ENCODE assay signal across 21 cellular contexts in the genomic region with DNA sequence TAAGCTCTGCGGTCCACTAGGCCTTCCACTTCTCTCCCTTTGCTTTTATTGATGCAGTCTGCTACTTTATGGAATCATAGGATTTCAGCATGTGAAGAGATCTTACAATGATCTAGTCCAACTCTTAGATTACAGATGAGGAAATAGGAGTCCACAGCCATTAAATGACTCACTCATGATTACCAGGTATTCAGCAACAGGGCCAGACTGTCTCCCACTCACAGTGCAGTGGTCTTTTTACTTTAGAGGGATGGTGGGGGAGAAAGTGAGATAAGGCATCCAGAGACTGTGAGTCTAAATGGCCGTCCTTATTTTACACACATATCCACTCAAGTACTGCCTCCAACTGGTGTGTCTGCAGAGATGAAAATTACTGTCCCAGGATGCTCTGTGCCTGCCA.
A peak's percentile ranks its signal among the peaks of the same experiment; 100 is the strongest.
DNase-seq lines count a peak whose midpoint lies in the region; ATAC-seq, FAIRE-seq and TF ChIP-seq lines count a peak whose summit lies in the region.
"Had no signal": no experiment of that assay in that cellular context is flagged by ENCODE, and none has a peak within 500 bp of the region (broad histone marks: within the 10 kb centered on the region; RNA-seq: fewer than 3 reads in every experiment).

No MANE protein-coding gene starts in this region.

- no peaks in the 10 kb centered on the region for H3K27me3 ChIP-seq in heart right ventricle

- in situ Hi-C loops in SK-MEL-5 (cut with HindIII; ENCODE audit: low pct_unique_long_range_greater_than_20kb, low sequenced_read_pairs), result no loop called here

- peak; percentile 60 for FAIRE-seq in HTR-8/SVneo (lab: Jason Lieb, UNC)
- FAIRE-seq: A549, G401.6, GM12878 had no signal

- H3K4me3 ChIP-seq in AG09309 (ENCODE audit: control insufficient read depth, low read depth, low read length) (no peak overlapping the region), fibroblast of the aortic adventitia (ENCODE audit: low read depth, low read length) (no peak overlapping the region), heart right ventricle (no peak overlapping the region)
- H3K4me3 ChIP-seq: A549, GM12878 had no signal

- intact Hi-C loops in heart right ventricle (cut with DNase I), result no loop called here

- DNase-seq in AG09309 (ENCODE audit: low read depth) (peak; percentile 4), HTR-8/SVneo (ENCODE audit: insufficient read length, low spot score) (no peak), SK-MEL-5 (ENCODE audit: low read depth, low spot score) (peak; percentile 6), fibroblast of the aortic adventitia (ENCODE audit: low read depth) (peak; percentile 18), T1000 (lab: John Stamatoyannopoulos, UW) (no peak), SIG-M5 treated with dmso at 0.1 percent for 504 hours (lab: John Stamatoyannopoulos, UW; ENCODE audit: unreplicated experiment) (no peak), heart right ventricle (no peak), NCI-H146 (lab: John Stamatoyannopoulos, UW) (no peak)
- DNase-seq: DND-41; HCEC 1CT; KG1; NCI-H1092 treated with DMSO at 0.1 percent for 48 hours; NCI-H1694; NCI-H345; NK-92 treated with Interleukin-12 subunit alpha and Interleukin-12 subunit beta, amount 100 ng/mL, for 24 hours; PC-3 had no signal

- H3K36me3 ChIP-seq in heart right ventricle, result peaks cover 0 to 3% (median 0%) of the 10 kb centered on the region in 9 donors

- no peak overlapping the region for H3K27ac ChIP-seq in heart right ventricle
- H3K27ac ChIP-seq: A549, C4-2B had no signal

- H3K4me1 ChIP-seq in heart right ventricle, result peaks cover 0 to 10% (median 0%) of the 10 kb centered on the region in 9 donors
- H3K4me1 ChIP-seq: A549 had no signal

- no peak for ATAC-seq in heart right ventricle
- ATAC-seq: A549, PC-3, SK-N-SH treated with all-trans-retinoic acid at 6 μM for 48 hours had no signal

- no peaks in the 10 kb centered on the region for H3K9me3 ChIP-seq in heart right ventricle
- H3K9me3 ChIP-seq: A549 had no signal

- TF ChIP-seq CTCF in AG09309 (IDR thresholded peaks at IDR 0.05; ENCODE audit: control insufficient read depth, insufficient read depth, low read depth, low read length, missing control alignments), result no peak
- no peak for TF ChIP-seq CTCF in fibroblast of the aortic adventitia (IDR thresholded peaks at IDR 0.05; ENCODE audit: insufficient read depth, low read length)
- no peak for TF ChIP-seq CTCF in heart right ventricle (IDR thresholded peaks at IDR 0.05)

- 81 to 86% methylated on average over 2 of the region's 2 CpGs for WGBS in heart right ventricle, 2 donors

Comparison
In these comparisons a context has a peak if more than half of its experiments do, and no peak if none do; other contexts are left out.
1. DNase-seq: peak in AG09309 (single experiment), SK-MEL-5 (single experiment) and fibroblast of the aortic adventitia (single experiment); none in HTR-8/SVneo (single experiment), T1000 (single experiment), SIG-M5 treated with dmso at 0.1 percent for 504 hours (single experiment), heart right ventricle (0 of 2) and NCI-H146 (single experiment).